ENCODE assay signal across 1 cellular context in the genomic region with DNA sequence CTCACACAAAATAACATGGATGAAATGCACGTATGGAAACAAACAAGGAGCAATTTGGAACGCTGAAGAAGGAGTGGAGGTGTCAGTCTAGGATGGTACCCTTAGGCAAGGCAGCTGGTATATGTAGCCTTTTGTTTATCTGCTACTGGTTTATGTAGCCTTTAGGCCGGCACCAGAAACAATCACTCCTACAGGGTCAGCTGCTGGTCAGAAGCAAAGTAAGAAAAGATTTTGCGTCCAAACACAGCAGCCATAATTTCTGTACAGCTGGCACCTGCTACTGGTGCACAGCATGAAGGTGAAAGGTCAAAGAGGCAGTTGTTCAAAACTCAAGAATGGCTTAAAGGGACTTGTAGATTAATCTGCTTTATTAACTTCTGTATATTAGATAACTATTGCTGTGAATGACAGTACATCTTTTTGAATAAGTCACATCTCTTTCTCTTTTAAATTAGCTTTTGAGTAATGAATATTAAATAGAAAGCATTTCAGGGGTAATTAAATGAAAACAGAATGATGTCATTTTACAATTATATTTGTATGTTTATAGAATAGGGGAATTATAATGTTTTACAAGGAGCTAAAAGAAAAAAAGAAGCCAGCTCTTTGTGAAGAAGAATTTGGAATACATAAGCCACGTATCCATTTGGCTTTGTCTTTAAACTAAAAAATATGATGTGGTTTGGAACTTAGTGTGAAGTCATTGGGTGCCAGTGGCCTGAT.
TF ChIP-seq lines count a peak whose summit lies in the region.

No MANE protein-coding gene starts in this region.

TF ChIP-seq in WTC11, 78 proteins besides CTCF, POLR2A, EP300 and RAD21 (continued from another document):
- TF ChIP-seq PRDM15 (CRISPR knock-in tag; IDR thresholded peaks at IDR 0.05) (no peak), NFE2L1 (CRISPR knock-in tag; IDR thresholded peaks at IDR 0.05) (no peak), HMGXB4 (CRISPR knock-in tag; IDR thresholded peaks at IDR 0.05) (no peak), NR3C1 (CRISPR knock-in tag; conservative IDR thresholded peaks at IDR 0.05; ENCODE audit: low read depth) (no peak), ZBTB21 (CRISPR knock-in tag; IDR thresholded peaks at IDR 0.05; ENCODE audit: borderline replicate concordance) (no peak), E2F1 (CRISPR knock-in tag; IDR thresholded peaks at IDR 0.05) (no peak)
- TF ChIP-seq, protein P1, sequence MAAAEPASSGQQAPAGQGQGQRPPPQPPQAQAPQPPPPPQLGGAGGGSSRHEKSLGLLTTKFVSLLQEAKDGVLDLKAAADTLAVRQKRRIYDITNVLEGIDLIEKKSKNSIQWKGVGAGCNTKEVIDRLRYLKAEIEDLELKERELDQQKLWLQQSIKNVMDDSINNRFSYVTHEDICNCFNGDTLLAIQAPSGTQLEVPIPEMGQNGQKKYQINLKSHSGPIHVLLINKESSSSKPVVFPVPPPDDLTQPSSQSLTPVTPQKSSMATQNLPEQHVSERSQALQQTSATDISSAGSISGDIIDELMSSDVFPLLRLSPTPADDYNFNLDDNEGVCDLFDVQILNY (CRISPR knock-in tag; IDR thresholded peaks at IDR 0.05), result no peak
- TF ChIP-seq, protein P2, sequence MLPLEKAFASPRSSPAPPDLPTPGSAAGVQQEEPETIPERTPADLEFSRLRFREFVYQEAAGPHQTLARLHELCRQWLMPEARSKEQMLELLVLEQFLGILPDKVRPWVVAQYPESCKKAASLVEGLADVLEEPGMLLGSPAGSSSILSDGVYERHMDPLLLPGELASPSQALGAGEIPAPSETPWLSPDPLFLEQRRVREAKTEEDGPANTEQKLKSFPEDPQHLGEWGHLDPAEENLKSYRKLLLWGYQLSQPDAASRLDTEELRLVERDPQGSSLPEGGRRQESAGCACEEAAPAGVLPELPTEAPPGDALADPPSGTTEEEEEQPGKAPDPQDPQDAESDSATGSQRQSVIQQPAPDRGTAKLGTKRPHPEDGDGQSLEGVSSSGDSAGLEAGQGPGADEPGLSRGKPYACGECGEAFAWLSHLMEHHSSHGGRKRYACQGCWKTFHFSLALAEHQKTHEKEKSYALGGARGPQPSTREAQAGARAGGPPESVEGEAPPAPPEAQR (CRISPR knock-in tag; IDR thresholded peaks at IDR 0.05), result no peak
